Comparison of ENCODE assay signal across 26 cellular contexts in the genomic region with DNA sequence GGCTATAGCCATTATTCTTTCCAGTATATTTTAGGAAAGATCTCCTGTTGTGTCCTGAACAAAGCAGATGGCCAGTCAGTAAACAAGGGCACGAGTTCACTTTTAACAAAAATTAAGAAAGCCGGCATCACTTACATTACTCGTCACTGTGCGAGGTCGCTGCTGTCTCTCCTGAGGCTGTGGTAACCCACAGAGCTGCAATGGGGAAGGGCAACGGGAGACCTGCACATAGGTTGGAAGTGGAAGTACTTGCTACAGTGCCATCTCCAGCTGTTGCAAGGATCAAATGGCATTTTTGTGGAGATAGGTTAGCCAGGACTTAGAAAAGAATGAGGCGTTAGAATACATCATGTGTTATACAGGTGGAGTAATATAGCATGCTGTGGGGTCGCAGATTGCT.
DNase-seq lines count a peak whose midpoint lies in the region; ATAC-seq, FAIRE-seq and TF ChIP-seq lines count a peak whose summit lies in the region.
"Had no signal": no experiment of that assay in that cellular context is flagged by ENCODE, and none has a peak within 500 bp of the region (broad histone marks: within the 10 kb centered on the region; RNA-seq: fewer than 3 reads in every experiment).

No MANE protein-coding gene starts in this region.

- intact Hi-C loops in left ventricle myocardium inferior (cut with micrococcal nuclease) (no loop called here), right cardiac atrium (cut with DNase I) (loop anchor here in 2 of 4 donors (5.0 to 10.0 kb wide), 2 partner anchors 81 to 83 kb away; no protein-coding TSS in a partner anchor), kidney (cut with DNase I) (no loop called here), testis (cut with DNase I; ENCODE audit: low total_unique reads) (no loop called here)

- H3K36me3 ChIP-seq in left ventricle myocardium inferior (peaks cover 49% of the 10 kb centered on the region), kidney (ENCODE audit: control insufficient read depth in 1 of 2, insufficient read depth in 2 of 2, low read length in 2 of 2) (peaks cover 10 to 21% of the 10 kb centered on the region in 2 donors), testis (ENCODE audit: low read depth, missing control alignments) (no peaks in the 10 kb centered on the region)
- H3K36me3 ChIP-seq: colonic mucosa had no signal

- 94% methylated on average over 8 of the region's 8 CpGs for WGBS in right cardiac atrium
- WGBS in testis, 2 donors, result 93 to 96% methylated on average over 8 of the region's 8 CpGs

- DNase-seq in left ventricle myocardium inferior (no peak), right cardiac atrium (no peak), RWPE1 (ENCODE audit: low spot score) (no peak), kidney (no peak), testis (no peak), NK-92 (lab: John Stamatoyannopoulos, UW; ENCODE audit: unreplicated experiment) (no peak), GM19239 (ENCODE audit: insufficient read length, low spot score) (no peak)
- DNase-seq: activated CD4-positive, alpha-beta T cell treated with anti-CD3 and anti-CD28 coated beads for 48 hours; activated CD8-positive, alpha-beta memory T cell treated with anti-CD3 and anti-CD28 coated beads for 24 hours; activated T-cell treated with anti-CD3 and anti-CD28 coated beads for 4 hours; anterior cingulate cortex; Calu3; colonic mucosa; effector CD8-positive, alpha-beta T cell; Kasumi-1; NCI-H1092 treated with DMSO at 0.1 percent for 48 hours; NCI-H1694 treated with DMSO at 0.1 percent for 48 hours; NCI-H2227 treated with DMSO at 0.1 percent for 48 hours; NCI-H526; Right ventricle myocardium superior; stimulated activated CD4-positive, alpha-beta T cell treated with anti-CD3 and anti-CD28 coated beads, Interleukin-1b, Interleukin-23, amount 100 ng/mL, for 48 hours; stimulated activated naive CD8-positive, alpha-beta T cell treated with anti-CD3 and anti-CD28 coated beads, Interleukin-15, Interleukin-2, amounts not matched to agents 100 U/mL and 50 U/mL, for 24 hours; T-helper 9 cell; WERI-Rb-1 had no signal

- no peaks in the 10 kb centered on the region for H3K27me3 ChIP-seq in left ventricle myocardium inferior (ENCODE audit: low read depth)
- H3K27me3 ChIP-seq in right cardiac atrium (ENCODE audit: control insufficient read depth, insufficient read depth), result no peaks in the 10 kb centered on the region
- no peaks in the 10 kb centered on the region for H3K27me3 ChIP-seq in testis
- H3K27me3 ChIP-seq: colonic mucosa, right atrium auricular region had no signal

- H3K27ac ChIP-seq in left ventricle myocardium inferior (replicated peaks) (peak overlapping the region; percentile 13), right cardiac atrium (ENCODE audit: low read length) (no peak overlapping the region), RWPE1 (0 out of 2 replicates have a peak overlapping the region, but pooled peaks have one; percentile 22), kidney (ENCODE audit: low read depth in 2 of 2, low read length in 2 of 2) (peak overlapping the region; percentile 5 to 48), testis (no peak overlapping the region)
- H3K27ac ChIP-seq: colonic mucosa, right atrium auricular region, WERI-Rb-1 had no signal

- TF ChIP-seq POLR2A in testis (IDR thresholded peaks at IDR 0.05), result no peak

- no peak for ATAC-seq in right cardiac atrium
- ATAC-seq: stimulated activated naive CD8-positive, alpha-beta T cell treated with anti-CD3 and anti-CD28 coated beads, Interleukin-15, Interleukin-2, amounts not matched to agents 100 U/mL and 50 U/mL, for 24 hours had no signal

- CTCF ChIA-PET in RWPE1 (lab: Yijun Ruan, JAX), result no interaction called here

- H3K4me3 ChIP-seq in left ventricle myocardium inferior (no peak overlapping the region), right cardiac atrium (ENCODE audit: low read length) (no peak overlapping the region), kidney (ENCODE audit: low read length in 2 of 2) (no peak overlapping the region), testis (no peak overlapping the region)
- H3K4me3 ChIP-seq: colonic mucosa, right atrium auricular region had no signal

- H3K4me1 ChIP-seq in left ventricle myocardium inferior (peaks cover 77% of the 10 kb centered on the region), right cardiac atrium (ENCODE audit: control insufficient read depth, insufficient read depth, low read length) (peaks cover 11% of the 10 kb centered on the region), kidney (ENCODE audit: control insufficient read depth in 1 of 2, insufficient read depth in 1 of 2, low read depth in 1 of 2, low read length in 2 of 2) (peaks cover 26 to 28% of the 10 kb centered on the region in 2 donors), testis (no peaks in the 10 kb centered on the region)
- H3K4me1 ChIP-seq: colonic mucosa had no signal

- no peak overlapping the region for H3K9ac ChIP-seq in kidney (ENCODE audit: low read length in 2 of 2)

- FAIRE-seq in kidney (lab: Jason Lieb, UNC) (no peak), GM19239 (lab: Jason Lieb, UNC) (no peak)
- FAIRE-seq: H1 had no signal

- no peaks in the 10 kb centered on the region for H3K9me3 ChIP-seq in left ventricle myocardium inferior (replicated peaks)
- H3K9me3 ChIP-seq in right cardiac atrium (ENCODE audit: control insufficient read depth, low read length), result no peaks in the 10 kb centered on the region
- H3K9me3 ChIP-seq in kidney (ENCODE audit: control insufficient read depth in 1 of 2, low read length in 2 of 2), result no peaks in the 10 kb centered on the region
- H3K9me3 ChIP-seq in testis, result no peaks in the 10 kb centered on the region
- H3K9me3 ChIP-seq: colonic mucosa, right atrium auricular region had no signal

- POLR2A ChIA-PET in RWPE1 (lab: Yijun Ruan, JAX; ENCODE audit: low non-redundant PET), result no interaction called here

- TF ChIP-seq CTCF in left ventricle myocardium inferior (IDR thresholded peaks at IDR 0.05; ENCODE audit: borderline replicate concordance) (no peak), RWPE1 (conservative IDR thresholded peaks at IDR 0.05; ENCODE audit: low read depth) (no peak), kidney (IDR thresholded peaks at IDR 0.05; ENCODE audit: borderline replicate concordance, extremely low read depth, insufficient read depth) (no peak), testis (IDR thresholded peaks at IDR 0.05) (no peak)

Comparison
In these comparisons a context has a peak if more than half of its experiments do, and no peak if none do; other contexts are left out.
1. H3K27ac ChIP-seq: peak in left ventricle myocardium inferior (single experiment), RWPE1 (single experiment) and kidney (2 of 2); none in right cardiac atrium (single experiment) and testis (0 of 2).